In genomic region chr17:82444284-82444893, GRCh38 we compare ENCODE assay signal across 19 cellular contexts. TPM values are rescaled to one million over a fixed set of nuclear protein-coding genes. Genes with fewer than 3 reads are reported as not detected.
DNase-seq lines count a peak whose midpoint lies in the region; ATAC-seq, FAIRE-seq and TF ChIP-seq lines count a peak whose summit lies in the region.
"Had no signal": no experiment of that assay in that cellular context is flagged by ENCODE, and none has a peak within 500 bp of the region (broad histone marks: within the 10 kb centered on the region; RNA-seq: fewer than 3 reads in every experiment).

No MANE protein-coding gene starts in this region.

- no peaks in the 10 kb centered on the region for H3K27me3 ChIP-seq in left ventricle myocardium inferior (ENCODE audit: low read depth)
- no peaks in the 10 kb centered on the region for H3K27me3 ChIP-seq in heart right ventricle
- H3K27me3 ChIP-seq: SJSA1, suprapubic skin had no signal

- ATAC-seq in heart right ventricle, result no peak
- ATAC-seq in Right ventricle myocardium inferior, result no peak
- ATAC-seq: esophagus mucosa; natural killer cell treated with Interleukin-12 subunit alpha and Interleukin-12 subunit beta and Interleukin-15 and Interleukin-18, amount 100 ng/mL, for 72 hours had no signal

- no peak overlapping the region for H3K9ac ChIP-seq in kidney (ENCODE audit: low read length in 2 of 2)

- H3K36me3 ChIP-seq in left ventricle myocardium inferior (peaks cover 25% of the 10 kb centered on the region), heart right ventricle (peaks cover 0 to 71% (median 0%) of the 10 kb centered on the region in 9 donors), kidney (ENCODE audit: control insufficient read depth in 1 of 2, insufficient read depth in 2 of 2, low read length in 2 of 2) (peaks cover 4 to 5% of the 10 kb centered on the region in 2 donors)

- H3K4me3 ChIP-seq in left ventricle myocardium inferior (no peak overlapping the region), heart right ventricle (no peak overlapping the region), kidney (ENCODE audit: low read length in 2 of 2) (no peak overlapping the region)
- H3K4me3 ChIP-seq: SJSA1, suprapubic skin had no signal

- TF ChIP-seq POLR2A in erythroblast (IDR thresholded peaks at IDR 0.05; ENCODE audit: low read length), result no peak

- FAIRE-seq in kidney (lab: Jason Lieb, UNC) (no peak), urothelium cell line (lab: Jason Lieb, UNC) (peak; percentile 75)
- FAIRE-seq: D721Med had no signal

- H3K27ac ChIP-seq in left ventricle myocardium inferior (replicated peaks) (peak overlapping the region; percentile 12), heart right ventricle (no peak overlapping the region), kidney (ENCODE audit: low read depth in 2 of 2, low read length in 2 of 2) (no peak overlapping the region)
- H3K27ac ChIP-seq: C4-2B, SJSA1, suprapubic skin had no signal

- H3K4me1 ChIP-seq in left ventricle myocardium inferior, result peaks cover 20% of the 10 kb centered on the region
- peaks cover 0 to 48% (median 19%) of the 10 kb centered on the region in 9 donors for H3K4me1 ChIP-seq in heart right ventricle
- H3K4me1 ChIP-seq in kidney (ENCODE audit: control insufficient read depth in 1 of 2, insufficient read depth in 1 of 2, low read depth in 1 of 2, low read length in 2 of 2), result peaks cover 0 to 4% of the 10 kb centered on the region in 2 donors

- intact Hi-C loops in left ventricle myocardium inferior (cut with micrococcal nuclease), result no loop called here
- intact Hi-C loops in heart right ventricle (cut with DNase I), result no loop called here
- intact Hi-C loops in kidney (cut with DNase I), result no loop called here
- intact Hi-C loops in Right ventricle myocardium inferior (cut with DNase I), result no loop called here

- 93 to 94% methylated on average over 33 to 35 of the region's 35 CpGs for WGBS in heart right ventricle, 2 donors

- DNase-seq in left ventricle myocardium inferior (no peak), heart right ventricle (no peak), kidney (peak; percentile 81), urothelium cell line (ENCODE audit: low spot score) (no peak), erythroblast (lab: John Stamatoyannopoulos, UW) (no peak), Right ventricle myocardium inferior (ENCODE audit: missing footprints) (no peak)
- DNase-seq: activated B cell treated with CpG ODN at 0.5 μM for 24 hours; activated CD4-positive, alpha-beta memory T cell treated with anti-CD3 and anti-CD28 coated beads, Interleukin-2, amount 10 ng/mL, durations not matched to agents 7 days and 5 days; activated naive CD4-positive, alpha-beta T cell; effector CD4-positive, alpha-beta T cell; EL; left cardiac atrium; NK-92 treated with Interleukin-12 subunit alpha and Interleukin-12 subunit beta, amount 100 ng/mL, for 24 hours had no signal

- H3K9me3 ChIP-seq in left ventricle myocardium inferior (replicated peaks) (no peaks in the 10 kb centered on the region), heart right ventricle (no peaks in the 10 kb centered on the region), kidney (ENCODE audit: control insufficient read depth in 1 of 2, low read length in 2 of 2) (no peaks in the 10 kb centered on the region)
- H3K9me3 ChIP-seq: SJSA1, suprapubic skin had no signal

- no peak for TF ChIP-seq CTCF in left ventricle myocardium inferior (IDR thresholded peaks at IDR 0.05; ENCODE audit: borderline replicate concordance)
- TF ChIP-seq CTCF in heart right ventricle (IDR thresholded peaks at IDR 0.05), result no peak
- no peak for TF ChIP-seq CTCF in kidney (IDR thresholded peaks at IDR 0.05; ENCODE audit: borderline replicate concordance, extremely low read depth, insufficient read depth)

RNA-seq across cellular contexts. Expression of gene CYBC1, which starts 6.2 kb away (rescaled TPM):
- total RNA-seq in left ventricle myocardium inferior (23.8 TPM), heart right ventricle (10 to 100 TPM; 13.4 to 56.6 (median 20.5) TPM), kidney (139 TPM), Right ventricle myocardium inferior (29.4 TPM)
- polyA plus RNA-seq in heart right ventricle (10 to 100 TPM; 26.3 to 32.5 TPM), kidney (ENCODE audit: insufficient read depth, low read depth, low replicate concordance) (38.2 TPM)

RNA-seq across cellular contexts. Expression of gene NARF, which starts 14.2 kb away (rescaled TPM):
- total RNA-seq in left ventricle myocardium inferior (69.2 TPM), heart right ventricle (10 to 100 TPM; 48.4 to 74.8 (median 60.4) TPM), kidney (45.8 TPM), Right ventricle myocardium inferior (72.7 TPM)
- polyA plus RNA-seq in heart right ventricle (100 to 1,000 TPM in 1 of 2 donors, 10 to 100 TPM in 1; 68.7 to 179 TPM), kidney (ENCODE audit: insufficient read depth, low read depth, low replicate concordance) (29.1 TPM)

RNA-seq across cellular contexts. Expression of gene OGFOD3, which starts 26.0 kb away (rescaled TPM):
- total RNA-seq in left ventricle myocardium inferior (28.0 TPM), heart right ventricle (10 to 100 TPM; 23.3 to 39.4 (median 31.1) TPM), kidney (36.1 TPM), Right ventricle myocardium inferior (23.5 TPM)
- polyA plus RNA-seq in heart right ventricle (10 to 100 TPM; 26.8 to 31.9 TPM), kidney (ENCODE audit: insufficient read depth, low read depth, low replicate concordance) (27.8 TPM)

RNA-seq across cellular contexts. Expression of gene HEXD, which starts 26.2 kb away (rescaled TPM):
- total RNA-seq in left ventricle myocardium inferior (14.1 TPM), heart right ventricle (10 to 100 TPM in 8 of 10 donors, 1 to 10 TPM in 2; 9.4 to 22.2 (median 12.8) TPM), kidney (39.2 TPM), Right ventricle myocardium inferior (14.4 TPM)
- polyA plus RNA-seq in heart right ventricle (10 to 100 TPM; 14.1 to 53.3 TPM), kidney (ENCODE audit: insufficient read depth, low read depth, low replicate concordance) (42.0 TPM)
